ENCODE assay signal across 8 cellular contexts in the genomic region with DNA sequence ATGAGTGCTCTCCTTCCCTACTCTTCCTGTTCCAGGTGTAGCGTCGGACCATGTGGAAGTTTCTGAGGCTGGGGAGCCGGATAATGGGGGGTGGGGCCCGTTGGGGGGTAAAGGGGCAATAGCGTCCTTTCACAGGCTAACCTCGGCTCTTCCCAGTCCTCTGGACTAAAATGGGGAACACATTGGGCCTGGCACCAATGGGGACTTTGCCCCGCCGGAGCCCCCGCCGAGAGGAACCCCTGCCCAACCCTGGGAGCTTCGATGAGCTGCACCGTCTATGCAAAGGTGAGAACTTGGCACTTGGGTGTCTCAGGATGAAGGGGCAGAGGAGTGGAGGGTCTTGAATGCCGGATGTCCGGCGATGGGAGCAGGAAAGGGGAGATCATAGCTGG. TPM values are rescaled to one million over a fixed set of nuclear protein-coding genes. Genes with fewer than 3 reads are reported as not detected.
DNase-seq lines count a peak whose midpoint lies in the region; ATAC-seq, FAIRE-seq and TF ChIP-seq lines count a peak whose summit lies in the region.

No MANE protein-coding gene starts in this region.

- no peak for FAIRE-seq in GM12891 (lab: Jason Lieb, UNC)

- H3K27ac ChIP-seq in SJCRH30 = peak overlapping the region; percentile 59
- peak overlapping the region; percentile 62 for H3K27ac ChIP-seq in fibroblast of lung (ENCODE audit: insufficient read depth, low read length)
- peak overlapping the region; percentile 86 for H3K27ac ChIP-seq in rectal smooth muscle tissue (ENCODE audit: low read depth, low read length)

- no peak for TF ChIP-seq CTCF in fibroblast of lung (conservative IDR thresholded peaks at IDR 0.05 in 1 of 2, IDR thresholded peaks at IDR 0.05 in 1 of 2; ENCODE audit: low read depth in 1 of 2, low read length in 2 of 2)

- H3K4me1 ChIP-seq in SJCRH30 = peaks cover 8% of the 10 kb centered on the region
- peaks cover 6% of the 10 kb centered on the region for H3K4me1 ChIP-seq in fibroblast of lung (ENCODE audit: control insufficient read depth, extremely low read depth, insufficient read depth, low read length)
- H3K4me1 ChIP-seq in rectal smooth muscle tissue (ENCODE audit: control insufficient read depth, insufficient read depth, low read length) = peaks cover 15% of the 10 kb centered on the region

- H3K79me2 ChIP-seq in fibroblast of lung (ENCODE audit: control insufficient read depth, insufficient read depth, low read length) = no peaks in the 10 kb centered on the region

- peak overlapping the region; percentile 96 for H2AFZ ChIP-seq in fibroblast of lung (ENCODE audit: low read length)

- H4K20me1 ChIP-seq in fibroblast of lung (ENCODE audit: control insufficient read depth, extremely low read depth, insufficient read depth, low read length) = no peaks in the 10 kb centered on the region

- peak overlapping the region; percentile 57 for H3K9ac ChIP-seq in fibroblast of lung (ENCODE audit: insufficient read depth, low read length)
- H3K9ac ChIP-seq in rectal smooth muscle tissue (ENCODE audit: low read length) = peak overlapping the region; percentile 68

- H3K4me2 ChIP-seq in fibroblast of lung (ENCODE audit: extremely low read depth, insufficient read depth, low read length) = peak overlapping the region; percentile 98

- H3K36me3 ChIP-seq in SJCRH30 (no peaks in the 10 kb centered on the region), fibroblast of lung (ENCODE audit: control insufficient read depth, insufficient read depth, low read length) (peaks cover 8% of the 10 kb centered on the region), rectal smooth muscle tissue (ENCODE audit: control insufficient read depth, insufficient read depth, low read length) (peaks cover 14% of the 10 kb centered on the region)

- no peaks in the 10 kb centered on the region for H3K27me3 ChIP-seq in SJCRH30
- no peaks in the 10 kb centered on the region for H3K27me3 ChIP-seq in fibroblast of lung (ENCODE audit: control insufficient read depth, insufficient read depth, low read length)
- no peaks in the 10 kb centered on the region for H3K27me3 ChIP-seq in rectal smooth muscle tissue (ENCODE audit: control insufficient read depth, insufficient read depth, low read length)

- H3K9me3 ChIP-seq in SJCRH30 (replicated peaks) (no peaks in the 10 kb centered on the region), fibroblast of lung (ENCODE audit: control insufficient read depth, insufficient read depth, low read depth, low read length) (no peaks in the 10 kb centered on the region)

- ATAC-seq in HG02884 (IDR thresholded peaks at IDR 0.05; ENCODE audit: unreplicated experiment) (no peak), esophagus mucosa (no peak), GM18873 (IDR thresholded peaks at IDR 0.05; ENCODE audit: low FRiP score, unreplicated experiment) (no peak)

- TF ChIP-seq POLR2A in GM12891 (IDR thresholded peaks at IDR 0.05; ENCODE audit: low read depth, low read length) = no peak

- DNase-seq in GM12891 (ENCODE audit: insufficient read length, low spot score) (no peak), SJCRH30 (peak in 1 of 2 experiments; percentile 16), fibroblast of lung (ENCODE audit: low read depth in 2 of 2) (no peak), NCI-H2196 (lab: John Stamatoyannopoulos, UW; ENCODE audit: unreplicated experiment) (no peak)

- H3K4me3 ChIP-seq in SJCRH30 = peak overlapping the region; percentile 80
- H3K4me3 ChIP-seq in fibroblast of lung (replicated peaks in 1 of 4; ENCODE audit: control extremely low read depth in 1 of 4, insufficient read depth in 1 of 4, low read depth in 3 of 4, low read length in 4 of 4) = peak overlapping the region; percentile 74 to 98 (median 88)
- peak overlapping the region; percentile 99 for H3K4me3 ChIP-seq in rectal smooth muscle tissue (ENCODE audit: low read length)

TF ChIP-seq in GM12891, 5 proteins besides CTCF, POLR2A, EP300 and RAD21:
- TF ChIP-seq PAX5 (IDR thresholded peaks at IDR 0.05; ENCODE audit: insufficient read depth, low read length, severe bottlenecking) (no peak), TAF1 (IDR thresholded peaks at IDR 0.05; ENCODE audit: low read depth, low read length) (peak; percentile 6; the same call in 1 of the 2 replicates)

RNA-seq across cellular contexts. Expression of a gene that starts 0.5 kb away (rescaled TPM):
- 9.6 TPM for polyA plus RNA-seq in GM12891 (2012; ENCODE audit: low read depth, missing spikeins)
- 8.0 and 8.9 TPM in 2 replicates for total RNA-seq in SJCRH30 (2014; rRNA removed; shearing (Covaris generic))
- total RNA-seq in fibroblast of lung (9.2 and 11.7 TPM in 2 replicates), esophagus mucosa (11.4 TPM)
- polyA plus RNA-seq in fibroblast of lung = 11.1 and 12.0 TPM in 2 replicates
- 10.8 and 11.4 TPM in 2 replicates for polyA plus RNA-seq in fibroblast of lung (2012)
- polyA minus RNA-seq in fibroblast of lung (ENCODE audit: low replicate concordance) = 39.7 and 47.2 TPM in 2 replicates

RNA-seq across cellular contexts. Expression of a gene that starts 2.9 kb away (rescaled TPM):
- not detected for polyA plus RNA-seq in GM12891 (2012; ENCODE audit: low read depth, missing spikeins)
- not detected in 2 replicates for total RNA-seq in SJCRH30 (2014; rRNA removed; shearing (Covaris generic))
- not detected in 2 replicates for total RNA-seq in fibroblast of lung
- polyA plus RNA-seq in fibroblast of lung = not detected in 2 replicates
- polyA plus RNA-seq in fibroblast of lung (2012) = not detected in 2 replicates
- not detected in 2 replicates for polyA minus RNA-seq in fibroblast of lung (ENCODE audit: low replicate concordance)
- not detected for total RNA-seq in esophagus mucosa

RNA-seq across cellular contexts. Expression of a gene that starts 11.2 kb away (rescaled TPM):
- 6.0 TPM for polyA plus RNA-seq in GM12891 (2012; ENCODE audit: low read depth, missing spikeins)
- 0.28 and 0.30 TPM in 2 replicates for total RNA-seq in SJCRH30 (2014; rRNA removed; shearing (Covaris generic))
- not detected in 2 replicates for total RNA-seq in fibroblast of lung
- polyA plus RNA-seq in fibroblast of lung = 0.21 and 0.85 TPM in 2 replicates
- 0.23 and 0.43 TPM in 2 replicates for polyA plus RNA-seq in fibroblast of lung (2012)
- not detected in 2 replicates for polyA minus RNA-seq in fibroblast of lung (ENCODE audit: low replicate concordance)
- total RNA-seq in esophagus mucosa = 0.76 TPM

RNA-seq across cellular contexts. Expression of a gene that starts 11.7 kb away (rescaled TPM):
- not detected for polyA plus RNA-seq in GM12891 (2012; ENCODE audit: low read depth, missing spikeins)
- total RNA-seq in SJCRH30 (2014; rRNA removed; shearing (Covaris generic)) = not detected in 2 replicates
- total RNA-seq in fibroblast of lung = not detected in 2 replicates
- not detected in 2 replicates for polyA plus RNA-seq in fibroblast of lung
- 0.14 and 0.41 TPM in 2 replicates for polyA plus RNA-seq in fibroblast of lung (2012)
- polyA minus RNA-seq in fibroblast of lung (ENCODE audit: low replicate concordance) = not detected in 2 replicates
- not detected for total RNA-seq in esophagus mucosa

RNA-seq across cellular contexts. Expression of a gene that starts 24.1 kb away (rescaled TPM):
- 105 TPM for polyA plus RNA-seq in GM12891 (2012; ENCODE audit: low read depth, missing spikeins)
- total RNA-seq in SJCRH30 (2014; rRNA removed; shearing (Covaris generic)) = 60.3 and 60.5 TPM in 2 replicates
- total RNA-seq in fibroblast of lung (142 and 194 TPM in 2 replicates), esophagus mucosa (56.4 TPM)
- polyA plus RNA-seq in fibroblast of lung = 135 and 141 TPM in 2 replicates
- 104 and 105 TPM in 2 replicates for polyA plus RNA-seq in fibroblast of lung (2012)
- 144 and 179 TPM in 2 replicates for polyA minus RNA-seq in fibroblast of lung (ENCODE audit: low replicate concordance)
